In the genomic region with DNA sequence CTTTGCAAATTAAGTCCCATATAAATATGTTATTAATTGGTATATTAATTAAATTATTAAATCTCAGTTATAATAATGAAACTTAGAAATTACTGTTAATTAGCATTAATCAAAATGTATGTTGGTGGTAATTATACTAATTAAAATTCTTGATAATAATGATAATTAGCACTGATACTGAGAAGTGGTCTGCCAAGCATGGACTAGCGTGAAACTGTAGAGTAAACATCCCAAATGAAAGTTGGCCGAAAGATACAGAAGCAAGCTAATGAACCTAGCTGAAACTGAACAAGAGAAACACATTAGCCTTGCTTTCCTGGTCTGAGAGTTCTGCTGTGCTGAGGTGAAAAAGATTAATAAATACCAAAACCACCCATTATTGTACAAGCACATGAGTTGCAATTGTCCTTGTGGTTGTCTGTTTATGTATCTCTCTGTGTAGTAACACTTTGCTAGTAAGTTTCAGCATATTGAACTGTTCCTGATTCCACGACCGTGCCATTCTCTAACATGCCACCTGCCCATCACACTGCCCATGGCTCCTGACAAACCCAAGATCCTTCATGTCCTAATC, we compare ENCODE assay signal across 33 cellular contexts.
DNase-seq lines count a peak whose midpoint lies in the region; ATAC-seq, FAIRE-seq and TF ChIP-seq lines count a peak whose summit lies in the region.
"Had no signal": no experiment of that assay in that cellular context is flagged by ENCODE, and none has a peak within 500 bp of the region (broad histone marks: within the 10 kb centered on the region; RNA-seq: fewer than 3 reads in every experiment).

No MANE protein-coding gene starts in this region.

- no peaks in the 10 kb centered on the region for H3K79me2 ChIP-seq in GM12878 (ENCODE audit: control insufficient read depth, insufficient read depth, low read length)

- no TSS peak for BruUV-seq in GM12878 (replicated peaks; lab: Mats Ljungman, UMichigan)

- H3K27me3 ChIP-seq in GM06990 (replicated peaks; ENCODE audit: control insufficient read depth, insufficient read depth, low read length) (no peaks in the 10 kb centered on the region), GM12878 (replicated peaks in 1 of 2; ENCODE audit: control insufficient read depth in 2 of 2, insufficient read depth in 2 of 2, low read length in 1 of 2) (no peaks in the 10 kb centered on the region)
- H3K27me3 ChIP-seq: BE2C, BLaER1 had no signal

- no peak overlapping the region for H3K4me2 ChIP-seq in GM12878 (ENCODE audit: control insufficient read depth, insufficient read depth)
- H3K4me2 ChIP-seq: A549; BLaER1; BLaER1 treated with 17β-estradiol and CSF1 and Interleukin-3, amounts not matched to agents 10 nM and 100 nM had no signal

- no peak for TF ChIP-seq RAD21 in GM12878 (IDR thresholded peaks at IDR 0.05; ENCODE audit: insufficient read depth, low read depth, low read length)

- no peak for FAIRE-seq in GM12878 (lab: Jason Lieb, UNC)
- FAIRE-seq: A204.1, A549, D721Med had no signal

- peak in 1 of 2 experiments; percentile 35; a peak in 1 of 4 replicates for TF ChIP-seq EP300 in GM12878 (IDR thresholded peaks at IDR 0.05; ENCODE audit: borderline replicate concordance in 1 of 2, control insufficient read depth in 1 of 2, low read depth in 2 of 2, low read length in 2 of 2)

- POLR2A ChIA-PET in GM12878 (lab: Charles Lee), result no interaction called here

- no peak for TF ChIP-seq POLR2A in GM12878 (IDR thresholded peaks at IDR 0.05; ENCODE audit: low read depth, low read length)

- no peaks in the 10 kb centered on the region for H3K9me3 ChIP-seq in GM12878 (replicated peaks; ENCODE audit: control insufficient read depth, insufficient read depth, low read length)
- H3K9me3 ChIP-seq: BE2C had no signal

- H3K4me3 ChIP-seq in GM06990 (replicated peaks; ENCODE audit: low read depth, low read length) (no peak overlapping the region), GM12878 (no peak overlapping the region)
- H3K4me3 ChIP-seq: A549; BLaER1; BLaER1 treated with 17β-estradiol and CSF1 and Interleukin-3, amounts not matched to agents 10 nM and 100 nM had no signal

- in situ Hi-C loops in GM12878 (cut with MboI), result no loop called here

- WGBS in GM12878 (ENCODE audit: insufficient coverage, insufficient replicate concordance, low lambda C conversion rate, missing lambda C conversion rate), result 47% methylated on average over 4 of the region's 4 CpGs

- H3K27ac ChIP-seq in GM12878 (ENCODE audit: control insufficient read depth, insufficient read depth), result no peak overlapping the region
- H3K27ac ChIP-seq: 22Rv1; A549; BLaER1; BLaER1 treated with 17β-estradiol and CSF1 and Interleukin-3, amounts not matched to agents 10 nM and 100 nM; C4-2B had no signal

- H3K36me3 ChIP-seq in GM06990 (ENCODE audit: control insufficient read depth, insufficient read depth, low read length) (no peaks in the 10 kb centered on the region), GM12878 (ENCODE audit: control insufficient read depth in 2 of 2, insufficient read depth in 2 of 2, low read length in 1 of 2) (no peaks in the 10 kb centered on the region)
- H3K36me3 ChIP-seq: BE2C; BLaER1; BLaER1 treated with 17β-estradiol and CSF1 and Interleukin-3, amounts not matched to agents 10 nM and 100 nM had no signal

- H2AFZ ChIP-seq in GM12878 (ENCODE audit: control insufficient read depth, low read depth, low read length), result no peak overlapping the region

- ATAC-seq in GM12878 (peak; percentile 89), HG03469 (IDR thresholded peaks at IDR 0.05; ENCODE audit: unreplicated experiment) (no peak), left lobe of liver (no peak)
- ATAC-seq: A549; CD8-positive, alpha-beta T cell had no signal

- CTCF ChIA-PET in GM12878 (lab: Yijun Ruan, JAX), result interaction anchor here (1.4 kb wide), 1 partner anchor 15 kb away, joined by 3 read pairs; no protein-coding TSS in a partner anchor

- H4K20me1 ChIP-seq in GM12878 (ENCODE audit: control insufficient read depth, insufficient read depth), result no peaks in the 10 kb centered on the region
- H4K20me1 ChIP-seq: BLaER1; BLaER1 treated with 17β-estradiol and CSF1 and Interleukin-3, amounts not matched to agents 10 nM and 100 nM had no signal

- intact Hi-C loops in GM12878 (cut with micrococcal nuclease; ENCODE audit: unreplicated experiment), result loop anchor here (5.0 kb wide), 1 partner anchor 95 kb away; no protein-coding TSS in a partner anchor

- RAD21 ChIA-PET in GM12878 (lab: Charles Lee; ENCODE audit: unreplicated experiment), result interaction anchor here (0.6 to 1.7 kb wide), 3 partner anchors 14 to 105 kb away, joined by 3 read pairs; no protein-coding TSS in a partner anchor

- DNase-seq in GM06990 (ENCODE audit: extremely low read depth, insufficient read length) (peak; percentile 13), GM12878 (ENCODE audit: low read depth, low spot score) (peak; percentile 7), renal cortical epithelial cell (ENCODE audit: low read depth) (peak; percentile 19), T-helper 1 cell (no peak), left lobe of liver (ENCODE audit: low spot score) (no peak)
- DNase-seq: 8988T; ACHN; AML-193; BE2C; C1 segment of cervical spinal cord; Caco-2; Calu3; CD4-positive, alpha-beta memory T cell; CD4-positive, alpha-beta T cell; CD4-positive, CD25-positive, alpha-beta regulatory T cell; CD8-positive, alpha-beta memory T cell; CD8-positive, alpha-beta T cell; COR-L47; DMS 273 treated with DMSO at 0.1 percent for 48 hours; DMS153; DMS53; DMS79; DMS79 treated with DMSO at 0.1 percent for 48 hours; DND-41; EL had no signal

- H3K4me1 ChIP-seq in GM12878 (ENCODE audit: control insufficient read depth, insufficient read depth, low read length), result no peaks in the 10 kb centered on the region
- H3K4me1 ChIP-seq: A549; BE2C; BLaER1; BLaER1 treated with 17β-estradiol and CSF1 and Interleukin-3, amounts not matched to agents 10 nM and 100 nM had no signal

- TF ChIP-seq CTCF in GM06990 (IDR thresholded peaks at IDR 0.05; ENCODE audit: insufficient read depth, low read length, poor library complexity, severe bottlenecking), result no peak
- TF ChIP-seq CTCF in GM12878 (IDR thresholded peaks at IDR 0.05 in 2 of 3, conservative IDR thresholded peaks at IDR 0.05 in 1 of 3; ENCODE audit: control insufficient read depth in 2 of 3, extremely low read depth in 1 of 3, insufficient read depth in 1 of 3, low read depth in 3 of 3, low read length in 3 of 3), result no peak

- SMC1A ChIA-PET in GM12878 (lab: Charles Lee; ENCODE audit: uncharacterized antibody, unreplicated experiment), result interaction anchor here (1.0 to 2.2 kb wide), 5 partner anchors 14 to 339 kb away, joined by 3 to 7 read pairs (median 3); no protein-coding TSS in a partner anchor

- H3K9ac ChIP-seq in GM12878 (ENCODE audit: control insufficient read depth, insufficient read depth, low read length), result no peak overlapping the region
- H3K9ac ChIP-seq: BLaER1; BLaER1 treated with 17β-estradiol and CSF1 and Interleukin-3, amounts not matched to agents 10 nM and 100 nM had no signal

TF ChIP-seq in GM12878, 131 proteins besides CTCF, POLR2A, EP300 and RAD21:
- TF ChIP-seq ATF7 (IDR thresholded peaks at IDR 0.05; ENCODE audit: low read depth) (0 out of 2 replicates have a peak, but pooled peaks have one; percentile 27), HCFC1 (IDR thresholded peaks at IDR 0.05; ENCODE audit: low read length) (no peak), PKNOX1 (IDR thresholded peaks at IDR 0.05) (0 out of 2 replicates have a peak, but pooled peaks have one; percentile 28), BHLHE40 (IDR thresholded peaks at IDR 0.05; ENCODE audit: borderline replicate concordance in 1 of 2, low read depth in 2 of 2, low read length in 1 of 2) (peak; percentile 81), NKRF (conservative IDR thresholded peaks at IDR 0.05) (no peak), IKZF2 (IDR thresholded peaks at IDR 0.05) (peak in 1 of 2 experiments; percentile 47; a peak in 2 of 4 replicates), IKZF1 (conservative IDR thresholded peaks at IDR 0.05) (0 out of 2 replicates have a peak, but pooled peaks have one; percentile 11), CHD2 (IDR thresholded peaks at IDR 0.05; ENCODE audit: borderline replicate concordance, low read depth, low read length) (0 out of 2 replicates have a peak, but pooled peaks have one; percentile 17), MTA2 (IDR thresholded peaks at IDR 0.05; ENCODE audit: low read depth) (peak; percentile 97)

Comparison
In these comparisons a context has a peak if more than half of its experiments do, and no peak if none do; other contexts are left out.
1. DNase-seq: peak in GM06990 (single experiment), GM12878 (single experiment) and renal cortical epithelial cell (single experiment); none in T-helper 1 cell (0 of 5) and left lobe of liver (single experiment).